ENCODE assay signal across 16 cellular contexts in genomic region chr1:29642519-29642918, GRCh38.
DNase-seq lines count a peak whose midpoint lies in the region; ATAC-seq and TF ChIP-seq lines count a peak whose summit lies in the region.
"Had no signal": no experiment of that assay in that cellular context is flagged by ENCODE, and none has a peak within 500 bp of the region (broad histone marks: within the 10 kb centered on the region; RNA-seq: fewer than 3 reads in every experiment).

No MANE protein-coding gene starts in this region.

- H3K4me3 ChIP-seq in PC-3 (ENCODE audit: low read length) = no peak overlapping the region
- no peak overlapping the region for H3K4me3 ChIP-seq in endodermal cell (ENCODE audit: low read length)

- H3K4me1 ChIP-seq in PC-3 (ENCODE audit: insufficient read depth, low read length) (peaks cover 47% of the 10 kb centered on the region), endodermal cell (ENCODE audit: control insufficient read depth, insufficient read depth, low read length) (no peaks in the 10 kb centered on the region)
- H3K4me1 ChIP-seq: BE2C had no signal

- no peaks in the 10 kb centered on the region for H4K20me1 ChIP-seq in PC-3 (ENCODE audit: low read length)

- H2AFZ ChIP-seq in PC-3 (ENCODE audit: low read length) = no peak overlapping the region

- H3K36me3 ChIP-seq in PC-3 (ENCODE audit: low read depth, low read length) = no peaks in the 10 kb centered on the region
- no peaks in the 10 kb centered on the region for H3K36me3 ChIP-seq in endodermal cell (ENCODE audit: control insufficient read depth, insufficient read depth, low read length)
- H3K36me3 ChIP-seq: BE2C had no signal

- CTCF ChIA-PET in PC-3 (lab: Charles Lee) = no interaction called here

- no peak overlapping the region for H3K27ac ChIP-seq in PC-3 (ENCODE audit: low read length)
- H3K27ac ChIP-seq in endodermal cell (ENCODE audit: low read depth, low read length) = no peak overlapping the region
- H3K27ac ChIP-seq: C4-2B had no signal

- H3K9ac ChIP-seq in PC-3 (ENCODE audit: low read length) = no peak overlapping the region
- H3K9ac ChIP-seq in endodermal cell (ENCODE audit: extremely low read depth, low read length, poor library complexity, severe bottlenecking) = no peak overlapping the region

- H3K9me2 ChIP-seq in PC-3 (replicated peaks; ENCODE audit: low read length) = no peaks in the 10 kb centered on the region

- POLR2A ChIA-PET in PC-3 (lab: Charles Lee; ENCODE audit: unreplicated experiment) = interaction anchor here (0.7 kb wide), 1 partner anchor 54 kb away, joined by 3 read pairs; no protein-coding TSS in a partner anchor

- H3K4me1 Mint-ChIP-seq in endodermal cell = peaks cover 13% of the 10 kb centered on the region
- H3K4me1 Mint-ChIP-seq: CD4-positive, alpha-beta memory T cell had no signal

- no peak for TF ChIP-seq CTCF in PC-3 (conservative IDR thresholded peaks at IDR 0.05; ENCODE audit: low read depth, low read length)
- no peak for TF ChIP-seq CTCF in endodermal cell (conservative IDR thresholded peaks at IDR 0.05)

- no peaks in the 10 kb centered on the region for H3K9me3 Mint-ChIP-seq in endodermal cell
- H3K9me3 Mint-ChIP-seq: HFFc6 had no signal

- H3K27ac Mint-ChIP-seq in endodermal cell = no peak overlapping the region
- H3K27ac Mint-ChIP-seq: CD4-positive, alpha-beta memory T cell; HFFc6 had no signal

- intact Hi-C loops in PC-3 (cut with micrococcal nuclease) = loop anchor here (10.0 kb wide), 1 partner anchor 408 kb away; the partner anchor contains the start of genes MECR and PTPRU

- H3F3A ChIP-seq in PC-3 (ENCODE audit: low read length, unreplicated experiment) = no peaks in the 10 kb centered on the region

- BruUV-seq in PC-3 (replicated peaks; lab: Mats Ljungman, UMichigan) = no TSS peak

- WGBS in endodermal cell (ENCODE audit: insufficient coverage in 1 of 2, insufficient read length in 1 of 2), 2 experiments = 94% methylated on average over 4 to 6 of the region's 6 CpGs

- ATAC-seq in PC-3 = no peak

- H3K27me3 Mint-ChIP-seq in endodermal cell (ENCODE audit: insufficient read depth) = peaks cover 32% of the 10 kb centered on the region

- H3K9me3 ChIP-seq in PC-3 (ENCODE audit: low read length) (no peaks in the 10 kb centered on the region), endodermal cell (ENCODE audit: control insufficient read depth, low read length) (no peaks in the 10 kb centered on the region)
- H3K9me3 ChIP-seq: BE2C had no signal

- no peaks in the 10 kb centered on the region for H3K36me3 Mint-ChIP-seq in endodermal cell (ENCODE audit: low read depth)
- H3K36me3 Mint-ChIP-seq: CD4-positive, alpha-beta memory T cell had no signal

- peak overlapping the region; percentile 7; the same call in 1 of the 2 replicates for H3K4me2 ChIP-seq in PC-3 (ENCODE audit: low read length)

- H3K79me2 ChIP-seq in PC-3 (ENCODE audit: low read length) = no peaks in the 10 kb centered on the region

- DNase-seq in activated effector memory CD4-positive, alpha-beta T cell treated with anti-CD3 and anti-CD28 coated beads, Interleukin-2, amount 50 U/mL, for 16 hours = peak; percentile 22
- no peak for DNase-seq in activated effector memory CD4-positive, alpha-beta T cell treated with Interleukin-2 at 50 U/mL for 16 hours
- DNase-seq in PC-3 (no peak), endodermal cell (peak; percentile 23), ureter (ENCODE audit: low spot score) (peak; percentile 19), RKO (ENCODE audit: low spot score) (no peak), AML-193 (lab: John Stamatoyannopoulos, UW) (no peak)
- DNase-seq: BE2C; CD4-positive, alpha-beta memory T cell; DMS153; DND-41; GDM1; GOT3; HCEC 1CT; HFFc6 had no signal

- H3K27me3 ChIP-seq in PC-3 (ENCODE audit: low read length) (no peaks in the 10 kb centered on the region), endodermal cell (ENCODE audit: control insufficient read depth, insufficient read depth, low read length, poor library complexity, severe bottlenecking) (no peaks in the 10 kb centered on the region)
- H3K27me3 ChIP-seq: BE2C had no signal

- no peak overlapping the region for H3K4me3 Mint-ChIP-seq in endodermal cell
- H3K4me3 Mint-ChIP-seq: CD4-positive, alpha-beta memory T cell; HFFc6 had no signal

Comparison
In these comparisons a context has a peak if more than half of its experiments do, and no peak if none do; other contexts are left out.
1. DNase-seq: peak in activated effector memory CD4-positive, alpha-beta T cell treated with anti-CD3 and anti-CD28 coated beads, Interleukin-2, amount 50 U/mL, for 16 hours (single experiment), endodermal cell (single experiment) and ureter (single experiment); none in activated effector memory CD4-positive, alpha-beta T cell treated with Interleukin-2 at 50 U/mL for 16 hours (single experiment), PC-3 (single experiment), RKO (single experiment) and AML-193 (0 of 2).